Comparison of ENCODE assay signal across 29 cellular contexts in genomic region chr18:5398269-5398668, GRCh38.
"Had no signal": no experiment of that assay in that cellular context is flagged by ENCODE, and none has a peak within 500 bp of the region (broad histone marks: within the 10 kb centered on the region; RNA-seq: fewer than 3 reads in every experiment).

No MANE protein-coding gene starts in this region.

- DNase-seq: naive B cell; naive thymus-derived CD8-positive, alpha-beta T cell; nephron progenitor cell; occipital lobe; ovary; retina; spleen; stimulated activated CD4-positive, alpha-beta T cell treated with anti-CD3 and anti-CD28 coated beads, Interleukin-12 subunit alpha, Interleukin-12 subunit beta, amount 100 ng/mL, for 4 hours; stimulated activated CD4-positive, alpha-beta T cell treated with anti-CD3 and anti-CD28 coated beads, Interleukin-1b, Interleukin-23, amount 100 ng/mL, for 48 hours; stimulated activated CD4-positive, alpha-beta T cell treated with anti-CD3 and anti-CD28 coated beads, Interleukin-4, amount 100 ng/mL, for 1 hour; stimulated activated CD4-positive, alpha-beta T cell treated with anti-CD3 and anti-CD28 coated beads, Interleukin-4, amount 100 ng/mL, for 4 hours; stimulated activated CD8-positive, alpha-beta memory T cell treated with anti-CD3 and anti-CD28 coated beads, Interleukin-4, amount 100 ng/mL, for 48 hours; stimulated activated naive CD4-positive, alpha-beta T cell; stimulated activated naive CD8-positive, alpha-beta T cell treated with anti-CD3 and anti-CD28 coated beads, Interleukin-15, amount 100 ng/mL, for 72 hours; stimulated activated naive CD8-positive, alpha-beta T cell treated with anti-CD3 and anti-CD28 coated beads, Interleukin-15, Interleukin-2, amounts not matched to agents 100 U/mL and 50 U/mL, for 24 hours; substantia nigra; testis; tibial artery; transverse colon; upper lobe of right lung; uterus had no signal

- H3K36me3 ChIP-seq: ovary, prostate gland, uterus had no signal

- H3K4me2 ChIP-seq: smooth muscle cell had no signal

- H3K4me3 ChIP-seq: ovary, prostate gland, right atrium auricular region, skin epidermis, smooth muscle cell, spleen, suprapubic skin, testis, tibial artery, transverse colon, upper lobe of right lung, uterus had no signal

- ATAC-seq: naive thymus-derived CD8-positive, alpha-beta T cell; natural killer cell treated with Interleukin-12 subunit alpha and Interleukin-12 subunit beta and Interleukin-15 and Interleukin-18, amount 100 ng/mL, for 72 hours; sciatic nerve; stimulated activated memory B cell treated with anti-CD40 and anti-IgM and Interleukin-4, amounts not matched to agents 10 μg/mL and 1 μg/mL and 100 μg/mL, for 72 hours; stimulated activated naive CD8-positive, alpha-beta T cell treated with anti-CD3 and anti-CD28 coated beads, Interleukin-15, amount 100 ng/mL, for 72 hours; stimulated activated naive CD8-positive, alpha-beta T cell treated with anti-CD3 and anti-CD28 coated beads, Interleukin-15, Interleukin-2, amounts not matched to agents 100 U/mL and 50 U/mL, for 24 hours; upper lobe of right lung had no signal

- H3K27me3 ChIP-seq: ovary, right atrium auricular region, spleen, suprapubic skin, testis, tibial artery, transverse colon, upper lobe of right lung, uterus had no signal

- H3K27ac ChIP-seq: ovary, prostate gland, right atrium auricular region, skin epidermis, spleen, suprapubic skin, testis, tibial artery, transverse colon, upper lobe of right lung, uterus had no signal

- H3K9me3 ChIP-seq: ovary, prostate gland, right atrium auricular region, spleen, suprapubic skin, testis, tibial artery, transverse colon, upper lobe of right lung, uterus had no signal

- H3K4me1 ChIP-seq: prostate gland, right atrium auricular region, spleen, suprapubic skin, testis, tibial artery, transverse colon, upper lobe of right lung, uterus had no signal
